1 cellular context compared by ENCODE assay signal in the genomic region with DNA sequence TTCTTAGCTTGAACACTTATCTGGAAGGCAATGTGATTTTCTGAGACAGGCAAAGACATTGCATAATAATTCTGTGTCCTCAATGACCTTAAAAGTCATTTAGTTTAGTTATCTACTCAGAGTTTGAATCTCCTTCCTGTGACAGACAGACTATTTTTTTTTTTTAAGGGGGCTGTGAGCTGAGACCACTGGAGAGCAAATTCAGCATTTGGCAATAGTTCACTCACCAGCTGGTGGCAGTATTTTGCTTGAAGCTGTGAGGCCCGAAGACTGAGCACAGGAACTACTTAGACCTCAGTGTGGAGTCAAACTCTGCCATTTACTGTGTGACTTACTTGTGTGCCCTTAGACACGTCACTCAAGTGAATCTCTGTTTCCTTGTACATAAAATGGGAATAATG.
TF ChIP-seq lines count a peak whose summit lies in the region.

No MANE protein-coding gene starts in this region.

TF ChIP-seq in H1, 55 proteins besides CTCF, POLR2A, EP300 and RAD21 (continued from another document):
- no peak for TF ChIP-seq SIN3A (conservative IDR thresholded peaks at IDR 0.05 in 1 of 2, IDR thresholded peaks at IDR 0.05 in 1 of 2; ENCODE audit: low read depth in 1 of 2, low read length in 2 of 2)
- no peak for TF ChIP-seq CTBP2 (IDR thresholded peaks at IDR 0.05; ENCODE audit: borderline replicate concordance, insufficient read depth, insufficient read length, low read length)
- no peak for TF ChIP-seq KDM1A (IDR thresholded peaks at IDR 0.05; ENCODE audit: borderline replicate concordance, low read length)
- no peak for TF ChIP-seq TAF1 (IDR thresholded peaks at IDR 0.05; ENCODE audit: low read depth, low read length)
- TF ChIP-seq SIX5 (IDR thresholded peaks at IDR 0.05; ENCODE audit: low read depth, low read length), result no peak
- no peak for TF ChIP-seq ASH2L (IDR thresholded peaks at IDR 0.05; ENCODE audit: low read length)
- no peak for TF ChIP-seq FOSL1 (IDR thresholded peaks at IDR 0.05; ENCODE audit: insufficient read depth, low read depth, low read length)
- TF ChIP-seq RFX5 (IDR thresholded peaks at IDR 0.05; ENCODE audit: borderline replicate concordance, low read depth, low read length), result no peak
- no peak for TF ChIP-seq SIRT6 (IDR thresholded peaks at IDR 0.05; ENCODE audit: low read length)
- TF ChIP-seq TAF7 (optimal IDR thresholded peaks at IDR 0.05; ENCODE audit: borderline replicate concordance, low read depth, low read length), result no peak
- TF ChIP-seq CBX5 (IDR thresholded peaks at IDR 0.05; ENCODE audit: low read depth, low read length), result no peak
- TF ChIP-seq ZNF274 (IDR thresholded peaks at IDR 0.05; ENCODE audit: borderline replicate concordance, extremely low read depth, low read length), result no peak
- no peak for TF ChIP-seq MAFK (IDR thresholded peaks at IDR 0.05; ENCODE audit: low read depth, low read length)
- no peak for TF ChIP-seq KDM4A (IDR thresholded peaks at IDR 0.05; ENCODE audit: low read depth, low read length, severe bottlenecking)
- no peak for TF ChIP-seq GABPA (IDR thresholded peaks at IDR 0.05; ENCODE audit: borderline replicate concordance, insufficient read depth, low read length)
TF ChIP-seq in H1: peak in this region for 0.
